Comparison of ENCODE assay signal across 4 cellular contexts in genomic region chr17:43602556-43602955, GRCh38. TPM values are rescaled to one million over a fixed set of nuclear protein-coding genes. Genes with fewer than 3 reads are reported as not detected.
"Had no signal": no experiment of that assay in that cellular context is flagged by ENCODE, and none has a peak within 500 bp of the region (broad histone marks: within the 10 kb centered on the region; RNA-seq: fewer than 3 reads in every experiment).

No MANE protein-coding gene starts in this region.

RNA-seq across cellular contexts. Expression of gene ETV4, which starts 56.4 kb away (rescaled TPM):
- polyA plus RNA-seq: IgD-negative memory B cell had no signal

RNA-seq across cellular contexts. Expression of gene MEOX1, which starts 59.2 kb away (rescaled TPM):
- total RNA-seq: HT-29, HT1080, K562 had no signal
- polyA plus RNA-seq: IgD-negative memory B cell, K562 had no signal
